20 cellular contexts compared by ENCODE assay signal in genomic region chr9:72460342-72461312, GRCh38.
DNase-seq lines count a peak whose midpoint lies in the region; ATAC-seq and TF ChIP-seq lines count a peak whose summit lies in the region.
"Had no signal": no experiment of that assay in that cellular context is flagged by ENCODE, and none has a peak within 500 bp of the region (broad histone marks: within the 10 kb centered on the region; RNA-seq: fewer than 3 reads in every experiment).

No MANE protein-coding gene starts in this region.

- H3K9me3 ChIP-seq in IMR-90 (ENCODE audit: control insufficient read depth, insufficient read depth, low read length) (no peaks in the 10 kb centered on the region), endocrine pancreas (ENCODE audit: control insufficient read depth, low read length) (no peaks in the 10 kb centered on the region)
- H3K9me3 ChIP-seq: breast epithelium, spleen, uterus had no signal

- H4K5ac ChIP-seq in IMR-90 (ENCODE audit: low read depth, low read length), result no peak overlapping the region

- 83% methylated on average over 2 of the region's 7 CpGs; no CpG with 5 or more reads in 1 of the 2 experiments for WGBS in IMR-90 (ENCODE audit: extremely low coverage in 2 of 2, insufficient read length in 1 of 2), 2 experiments

- H2AK5ac ChIP-seq in IMR-90 (ENCODE audit: low read depth, low read length), result no peak overlapping the region

- no peak overlapping the region for H4K8ac ChIP-seq in IMR-90 (ENCODE audit: low read depth in 2 of 2, low read length in 2 of 2)

- no peak overlapping the region for H3K27ac ChIP-seq in IMR-90 (ENCODE audit: insufficient read depth, low read length)
- H3K27ac ChIP-seq: breast epithelium, spleen, uterus had no signal

- no peak for ATAC-seq in IMR-90 (ENCODE audit: low read depth)
- ATAC-seq: natural killer cell treated with Interleukin-12 subunit alpha and Interleukin-12 subunit beta and Interleukin-15 and Interleukin-18, amount 100 ng/mL, for 72 hours had no signal

- no peak overlapping the region for H3K4ac ChIP-seq in IMR-90 (ENCODE audit: low read depth, low read length)

- H3K23ac ChIP-seq in IMR-90 (ENCODE audit: low read depth, low read length), result no peak overlapping the region

- H3K36me3 ChIP-seq in IMR-90 (ENCODE audit: control insufficient read depth, insufficient read depth, low read length), result no peaks in the 10 kb centered on the region
- H3K36me3 ChIP-seq in endocrine pancreas (ENCODE audit: control insufficient read depth, insufficient read depth, low read length), result no peaks in the 10 kb centered on the region
- H3K36me3 ChIP-seq: breast epithelium, spleen, uterus had no signal

- POLR2A ChIA-PET in IMR-90 (lab: Charles Lee; ENCODE audit: unreplicated experiment), result no interaction called here

- no peak overlapping the region for H3K4me2 ChIP-seq in IMR-90 (ENCODE audit: low read depth, low read length)

- no peaks in the 10 kb centered on the region for H3K79me1 ChIP-seq in IMR-90 (ENCODE audit: low read depth in 1 of 2, low read length in 2 of 2)

- TF ChIP-seq CTCF in Calu3 (IDR thresholded peaks at IDR 0.05; ENCODE audit: unreplicated experiment) (no peak), IMR-90 (conservative IDR thresholded peaks at IDR 0.05; ENCODE audit: low read depth, low read length) (no peak), nephron (IDR thresholded peaks at IDR 0.05; ENCODE audit: unreplicated experiment in 3 of 3) (no peak), glutamatergic neuron (IDR thresholded peaks at IDR 0.05; ENCODE audit: partially characterized antibody, unreplicated experiment) (no peak)

- H3K18ac ChIP-seq in IMR-90 (ENCODE audit: low read depth, low read length), result no peak overlapping the region; the same call in 1 of the 2 replicates

- H3K4me1 ChIP-seq in IMR-90 (ENCODE audit: control insufficient read depth, insufficient read depth, low read length) (0 out of 2 replicates have a peak, but pooled peaks cover 4% of the 10 kb centered on the region), endocrine pancreas (ENCODE audit: control insufficient read depth, insufficient read depth, low read length) (peaks cover 45% of the 10 kb centered on the region)
- H3K4me1 ChIP-seq: breast epithelium, uterus had no signal

- H3K4me1 Mint-ChIP-seq in Calu3 (ENCODE audit: low read depth, unreplicated experiment) (peaks cover 50% of the 10 kb centered on the region), nephron (peaks cover 49% of the 10 kb centered on the region), glutamatergic neuron (ENCODE audit: low read depth, unreplicated experiment) (peaks cover 8% of the 10 kb centered on the region)

- CTCF ChIA-PET in Calu3 (lab: Charles Lee) (no interaction called here), IMR-90 (lab: Yijun Ruan, JAX) (interaction anchor here (1.6 kb wide), 1 partner anchor 125 kb away, joined by 3 read pairs; no protein-coding TSS in a partner anchor)

- intact Hi-C loops in Calu3 (cut with micrococcal nuclease; ENCODE audit: unreplicated experiment) (no loop called here), IMR-90 (cut with micrococcal nuclease) (no loop called here)

- no peaks in the 10 kb centered on the region for H3K27me3 ChIP-seq in IMR-90 (ENCODE audit: control insufficient read depth, insufficient read depth, low read length)
- H3K27me3 ChIP-seq in endocrine pancreas (ENCODE audit: control insufficient read depth, insufficient read depth, low read length), result no peaks in the 10 kb centered on the region
- H3K27me3 ChIP-seq: breast epithelium, spleen, uterus had no signal

- H3K9me3 Mint-ChIP-seq in Calu3 (ENCODE audit: low read depth, unreplicated experiment) (no peaks in the 10 kb centered on the region), nephron (no peaks in the 10 kb centered on the region), glutamatergic neuron (ENCODE audit: unreplicated experiment) (peaks cover 2% of the 10 kb centered on the region)
- H3K9me3 Mint-ChIP-seq: CD4-positive, CD25-positive, alpha-beta regulatory T cell; natural killer cell treated with Interleukin-12 subunit alpha and Interleukin-12 subunit beta and Interleukin-15 and Interleukin-18, amount 100 ng/mL, for 72 hours had no signal

- no peak overlapping the region for H2AFZ ChIP-seq in IMR-90 (replicated peaks; ENCODE audit: low read length, poor library complexity)

- no peaks in the 10 kb centered on the region for H3K36me3 Mint-ChIP-seq in Calu3 (ENCODE audit: insufficient read depth, unreplicated experiment)
- H3K36me3 Mint-ChIP-seq in nephron (ENCODE audit: low read depth), result no peaks in the 10 kb centered on the region
- no peaks in the 10 kb centered on the region for H3K36me3 Mint-ChIP-seq in glutamatergic neuron (ENCODE audit: unreplicated experiment)
- H3K36me3 Mint-ChIP-seq: CD4-positive, CD25-positive, alpha-beta regulatory T cell; natural killer cell treated with Interleukin-12 subunit alpha and Interleukin-12 subunit beta and Interleukin-15 and Interleukin-18, amount 100 ng/mL, for 72 hours had no signal

- H2AK9ac ChIP-seq in IMR-90 (replicated peaks; ENCODE audit: low read depth, low read length, poor library complexity), result no peak overlapping the region

- H3K14ac ChIP-seq in IMR-90 (replicated peaks; ENCODE audit: low read depth, low read length), result no peak overlapping the region

- H4K91ac ChIP-seq in IMR-90 (ENCODE audit: insufficient read depth, low read depth, low read length), result no peak overlapping the region

- no peak overlapping the region for H2BK5ac ChIP-seq in IMR-90 (ENCODE audit: low read depth, low read length, poor library complexity, severe bottlenecking)

- no peak overlapping the region for H3K4me3 ChIP-seq in IMR-90 (ENCODE audit: insufficient read depth, low read depth, low read length)
- H3K4me3 ChIP-seq in endocrine pancreas (ENCODE audit: control insufficient read depth, insufficient read depth, low read length), result peak overlapping the region; percentile 45
- H3K4me3 ChIP-seq: breast epithelium, spleen, uterus had no signal

- H4K20me1 ChIP-seq in IMR-90 (ENCODE audit: insufficient read depth, low read length), result no peaks in the 10 kb centered on the region

- BruUV-seq in Calu3 (replicated peaks; lab: Mats Ljungman, UMichigan) (no TSS peak), IMR-90 (replicated peaks; lab: Mats Ljungman, UMichigan) (no TSS peak)

- peak overlapping the region; percentile 88; the same call in 1 of the 3 replicates for H2BK15ac ChIP-seq in IMR-90 (ENCODE audit: low read depth, low read length)

- H3K9ac ChIP-seq in IMR-90 (ENCODE audit: low read depth, low read length) (no peak overlapping the region), endocrine pancreas (ENCODE audit: control insufficient read depth, insufficient read depth, low read length) (no peak overlapping the region)

- H3K4me3 Mint-ChIP-seq in Calu3 (ENCODE audit: low read depth, unreplicated experiment), result no peak overlapping the region
- no peak overlapping the region for H3K4me3 Mint-ChIP-seq in nephron
- H3K4me3 Mint-ChIP-seq in glutamatergic neuron (ENCODE audit: unreplicated experiment), result no peak overlapping the region
- H3K4me3 Mint-ChIP-seq: CD4-positive, CD25-positive, alpha-beta regulatory T cell; natural killer cell treated with Interleukin-12 subunit alpha and Interleukin-12 subunit beta and Interleukin-15 and Interleukin-18, amount 100 ng/mL, for 72 hours had no signal

- no peaks in the 10 kb centered on the region for H3K9me1 ChIP-seq in IMR-90 (ENCODE audit: insufficient read depth, low read length)

- no peak overlapping the region for H3K56ac ChIP-seq in IMR-90 (ENCODE audit: extremely low read depth, insufficient read depth, low read length)

- no peaks in the 10 kb centered on the region for H3K27me3 Mint-ChIP-seq in Calu3 (ENCODE audit: unreplicated experiment)
- no peaks in the 10 kb centered on the region for H3K27me3 Mint-ChIP-seq in nephron (ENCODE audit: low read depth)
- H3K27me3 Mint-ChIP-seq in glutamatergic neuron (ENCODE audit: unreplicated experiment), result no peaks in the 10 kb centered on the region
- H3K27me3 Mint-ChIP-seq: CD4-positive, CD25-positive, alpha-beta regulatory T cell had no signal

- DNase-seq in Calu3 (no peak), IMR-90 (no peak), AG08395 (ENCODE audit: low spot score) (no peak), NCI-H526 treated with DMSO at 0.1 percent for 48 hours (lab: John Stamatoyannopoulos, UW) (no peak), glutamatergic neuron (no peak), occipital lobe (lab: John Stamatoyannopoulos, UW) (no peak)
- DNase-seq: CD4-positive, CD25-positive, alpha-beta regulatory T cell; cortex of kidney; DMS79 treated with DMSO at 0.1 percent for 48 hours; mesendoderm; NCI-H1417 treated with DMSO at 0.1 percent for 48 hours; NCI-H2171; spleen; substantia nigra; T1000; uterus had no signal

- H3K27ac Mint-ChIP-seq in Calu3 (ENCODE audit: unreplicated experiment) (peak overlapping the region; percentile 89), nephron (peak overlapping the region; percentile 74 to 83 (median 78)), glutamatergic neuron (ENCODE audit: unreplicated experiment) (no peak overlapping the region)
- H3K27ac Mint-ChIP-seq: CD4-positive, CD25-positive, alpha-beta regulatory T cell; natural killer cell treated with Interleukin-12 subunit alpha and Interleukin-12 subunit beta and Interleukin-15 and Interleukin-18, amount 100 ng/mL, for 72 hours had no signal

- TF ChIP-seq POLR2A in IMR-90 (IDR thresholded peaks at IDR 0.05; ENCODE audit: low read depth, low read length), result no peak

- peak overlapping the region; percentile 22; the same call in 1 of the 2 replicates for H2BK20ac ChIP-seq in IMR-90 (ENCODE audit: low read depth, low read length)

- no peak for TF ChIP-seq RAD21 in IMR-90 (IDR thresholded peaks at IDR 0.05; ENCODE audit: low read length)

- no peak overlapping the region for H2BK120ac ChIP-seq in IMR-90 (ENCODE audit: low read depth, low read length)

- in situ Hi-C loops in IMR-90 (cut with MboI; ENCODE audit: low sequenced_read_pairs), result no loop called here

- dilution Hi-C loops in IMR-90 (cut with HindIII; ENCODE audit: low sequenced_read_pairs, unreplicated experiment), result no loop called here

TF ChIP-seq in IMR-90, 13 proteins besides CTCF, POLR2A, EP300 and RAD21:
- TF ChIP-seq RCOR1 (IDR thresholded peaks at IDR 0.05; ENCODE audit: insufficient replicate concordance, low read length), result no peak
- TF ChIP-seq MAZ (IDR thresholded peaks at IDR 0.05; ENCODE audit: borderline replicate concordance, low read depth, low read length), result no peak
- TF ChIP-seq CHD1 (IDR thresholded peaks at IDR 0.05; ENCODE audit: low read depth, low read length), result no peak
- TF ChIP-seq BHLHE40 (IDR thresholded peaks at IDR 0.05; ENCODE audit: low read depth, low read length), result no peak
- TF ChIP-seq SMC3 (IDR thresholded peaks at IDR 0.05; ENCODE audit: low read depth, low read length), result no peak
